13 cellular contexts compared by ENCODE assay signal in genomic region chr1:233261615-233262168, GRCh38. TPM values are rescaled to one million over a fixed set of nuclear protein-coding genes. Genes with fewer than 3 reads are reported as not detected.
A peak's percentile ranks its signal among the peaks of the same experiment; 100 is the strongest.
DNase-seq lines count a peak whose midpoint lies in the region; ATAC-seq, FAIRE-seq and TF ChIP-seq lines count a peak whose summit lies in the region.
"Had no signal": no experiment of that assay in that cellular context is flagged by ENCODE, and none has a peak within 500 bp of the region (broad histone marks: within the 10 kb centered on the region; RNA-seq: fewer than 3 reads in every experiment).

No MANE protein-coding gene starts in this region.

- DNase-seq in GM12892 (ENCODE audit: insufficient read length) (no peak), A673 (ENCODE audit: low spot score) (no peak), NCI-H748 treated with DMSO at 0.1 percent for 48 hours (lab: John Stamatoyannopoulos, UW) (no peak)
- no peak for DNase-seq in effector memory CD8-positive, alpha-beta T cell
- DNase-seq in activated CD8-positive, alpha-beta memory T cell treated with anti-CD3 and anti-CD28 coated beads, Interleukin-2, amount 10 ng/mL, durations not matched to agents 7 days and 5 days = no peak
- DNase-seq: activated naive CD4-positive, alpha-beta T cell treated with anti-CD3 and anti-CD28 coated beads for 36 hours; GF-D8; midbrain; T-cell had no signal

- H3K4me1 ChIP-seq in A673 (ENCODE audit: insufficient read depth, low read length, poor library complexity, severe bottlenecking) = no peaks in the 10 kb centered on the region
- H3K4me1 ChIP-seq: BLaER1 had no signal

- intact Hi-C loops in A673 (cut with micrococcal nuclease; ENCODE audit: unreplicated experiment) = no loop called here

- H3K36me3 ChIP-seq in A673 (ENCODE audit: insufficient read depth, low read length, poor library complexity, severe bottlenecking) = no peaks in the 10 kb centered on the region

- no peaks in the 10 kb centered on the region for H3K27me3 Mint-ChIP-seq in effector memory CD8-positive, alpha-beta T cell
- H3K27me3 Mint-ChIP-seq in activated CD8-positive, alpha-beta memory T cell treated with anti-CD3 and anti-CD28 coated beads, Interleukin-2, amount 10 ng/mL, durations not matched to agents 7 days and 5 days = no peaks in the 10 kb centered on the region
- H3K27me3 Mint-ChIP-seq: T-cell had no signal

- no peaks in the 10 kb centered on the region for H3K9me3 ChIP-seq in A673 (ENCODE audit: low read depth, low read length, poor library complexity, severe bottlenecking)
- H3K9me3 ChIP-seq: BLaER1 had no signal

- CTCF ChIA-PET in A673 (lab: Charles Lee) = no interaction called here
- CTCF ChIA-PET in activated CD8-positive, alpha-beta memory T cell treated with anti-CD3 and anti-CD28 coated beads, Interleukin-2, amount 10 ng/mL, durations not matched to agents 7 days and 5 days (lab: Charles Lee) = no interaction called here

- no TSS peak for BruUV-seq in A673 (replicated peaks; lab: Mats Ljungman, UMichigan)

- peak; percentile 40 for FAIRE-seq in GM12892 (lab: Jason Lieb, UNC)

- H3K4me1 Mint-ChIP-seq in effector memory CD8-positive, alpha-beta T cell (ENCODE audit: low read depth in 2 of 2) = peaks cover 11 to 19% of the 10 kb centered on the region in 2 donors
- peaks cover 23% of the 10 kb centered on the region for H3K4me1 Mint-ChIP-seq in activated CD8-positive, alpha-beta memory T cell treated with anti-CD3 and anti-CD28 coated beads, Interleukin-2, amount 10 ng/mL, durations not matched to agents 7 days and 5 days

- ATAC-seq in GM19463 (IDR thresholded peaks at IDR 0.05; ENCODE audit: unreplicated experiment) (peak; percentile 10), HG02973 (IDR thresholded peaks at IDR 0.05; ENCODE audit: unreplicated experiment) (peak; percentile 5), HG03439 (IDR thresholded peaks at IDR 0.05; ENCODE audit: unreplicated experiment) (no peak)
- peak; percentile 36 for ATAC-seq in effector memory CD8-positive, alpha-beta T cell (replicated peaks)
- no peak for ATAC-seq in activated CD8-positive, alpha-beta memory T cell treated with anti-CD3 and anti-CD28 coated beads, Interleukin-2, amount 10 ng/mL, durations not matched to agents 7 days and 5 days
- ATAC-seq: T-cell had no signal

- H3K4me3 ChIP-seq in A673 (ENCODE audit: low read depth, low read length, poor library complexity, severe bottlenecking) = no peak overlapping the region
- H3K4me3 ChIP-seq: BLaER1 had no signal

- H3K27me3 ChIP-seq in A673 (replicated peaks; ENCODE audit: insufficient read depth, low read depth, low read length, poor library complexity) = no peaks in the 10 kb centered on the region
- H3K27me3 ChIP-seq: BLaER1 had no signal

- H3K9me3 Mint-ChIP-seq in effector memory CD8-positive, alpha-beta T cell = no peaks in the 10 kb centered on the region
- no peaks in the 10 kb centered on the region for H3K9me3 Mint-ChIP-seq in activated CD8-positive, alpha-beta memory T cell treated with anti-CD3 and anti-CD28 coated beads, Interleukin-2, amount 10 ng/mL, durations not matched to agents 7 days and 5 days (ENCODE audit: low read depth)
- H3K9me3 Mint-ChIP-seq: activated naive CD4-positive, alpha-beta T cell treated with anti-CD3 and anti-CD28 coated beads for 36 hours; T-cell had no signal

- H3K27ac ChIP-seq in A673 (ENCODE audit: low read depth, low read length, poor library complexity, severe bottlenecking) = no peak overlapping the region
- H3K27ac ChIP-seq: BLaER1 had no signal

- POLR2A ChIA-PET in A673 (lab: Charles Lee; ENCODE audit: low non-redundant PET) = no interaction called here

- peak overlapping the region in 1 of 2 donors; percentile 23 for H3K4me3 Mint-ChIP-seq in effector memory CD8-positive, alpha-beta T cell
- no peak overlapping the region for H3K4me3 Mint-ChIP-seq in activated CD8-positive, alpha-beta memory T cell treated with anti-CD3 and anti-CD28 coated beads, Interleukin-2, amount 10 ng/mL, durations not matched to agents 7 days and 5 days
- H3K4me3 Mint-ChIP-seq: activated naive CD4-positive, alpha-beta T cell treated with anti-CD3 and anti-CD28 coated beads for 36 hours; T-cell had no signal

- peaks cover 11% of the 10 kb centered on the region for H3K36me3 Mint-ChIP-seq in effector memory CD8-positive, alpha-beta T cell (ENCODE audit: insufficient read depth)
- peaks cover 44% of the 10 kb centered on the region for H3K36me3 Mint-ChIP-seq in activated CD8-positive, alpha-beta memory T cell treated with anti-CD3 and anti-CD28 coated beads, Interleukin-2, amount 10 ng/mL, durations not matched to agents 7 days and 5 days

- TF ChIP-seq POLR2A in GM12892 (IDR thresholded peaks at IDR 0.05; ENCODE audit: low read depth, low read length) = no peak

- peak overlapping the region; percentile 16 to 39 for H3K27ac Mint-ChIP-seq in effector memory CD8-positive, alpha-beta T cell
- H3K27ac Mint-ChIP-seq in activated CD8-positive, alpha-beta memory T cell treated with anti-CD3 and anti-CD28 coated beads, Interleukin-2, amount 10 ng/mL, durations not matched to agents 7 days and 5 days = no peak overlapping the region
- H3K27ac Mint-ChIP-seq: activated naive CD4-positive, alpha-beta T cell treated with anti-CD3 and anti-CD28 coated beads for 36 hours; T-cell had no signal

- no peak for TF ChIP-seq CTCF in A673 (conservative IDR thresholded peaks at IDR 0.05; ENCODE audit: low read depth, low read length)

RNA-seq across cellular contexts. Expression of gene PCNX2, which starts 33.8 kb away (rescaled TPM):
- polyA plus RNA-seq in GM12892 (2012; ENCODE audit: missing spikeins) = 4.3 TPM
- 9.1 and 9.6 TPM in 2 replicates for total RNA-seq in A673 (2021)
- 10 to 100 TPM; 17.6 to 31.7 TPM for total RNA-seq in activated CD8-positive, alpha-beta memory T cell treated with anti-CD3 and anti-CD28 coated beads, Interleukin-2, amount 10 ng/mL, durations not matched to agents 7 days and 5 days

Comparison
In these comparisons a context has a peak if more than half of its experiments do, and no peak if none do; other contexts are left out.
1. ATAC-seq: peak in GM19463 (single experiment), HG02973 (single experiment) and effector memory CD8-positive, alpha-beta T cell (single experiment); none in activated CD8-positive, alpha-beta memory T cell treated with anti-CD3 and anti-CD28 coated beads, Interleukin-2, amount 10 ng/mL, durations not matched to agents 7 days and 5 days (single experiment) and HG03439 (single experiment).